In genomic region chr7:376306-376969, GRCh38 we compare ENCODE assay signal across 14 cellular contexts.
DNase-seq lines count a peak whose midpoint lies in the region; ATAC-seq and TF ChIP-seq lines count a peak whose summit lies in the region.
"Had no signal": no experiment of that assay in that cellular context is flagged by ENCODE, and none has a peak within 500 bp of the region (broad histone marks: within the 10 kb centered on the region; RNA-seq: fewer than 3 reads in every experiment).

No MANE protein-coding gene starts in this region.

- H3K27me3 ChIP-seq in mammary epithelial cell (ENCODE audit: insufficient read depth, low read length) (no peaks in the 10 kb centered on the region), right lobe of liver (no peaks in the 10 kb centered on the region), tibial artery (peaks cover 0 to 39% of the 10 kb centered on the region in 2 donors)

- no peak overlapping the region for H3K9ac ChIP-seq in mammary epithelial cell (ENCODE audit: insufficient read depth, low read length)

- peak overlapping the region; percentile 74 for H3K4me2 ChIP-seq in mammary epithelial cell (ENCODE audit: insufficient read depth, low read depth, low read length)

- peak overlapping the region; percentile 93 for H2AFZ ChIP-seq in mammary epithelial cell (ENCODE audit: low read depth, low read length)

- no peaks in the 10 kb centered on the region for H3K79me2 ChIP-seq in mammary epithelial cell (ENCODE audit: insufficient read depth, low read length)

- BruUV-seq in mammary epithelial cell (replicated peaks; lab: Mats Ljungman, UMichigan) = no TSS peak

- H3K27ac ChIP-seq in mammary epithelial cell (ENCODE audit: insufficient read depth, low read depth, low read length) (no peak overlapping the region), right lobe of liver (no peak overlapping the region), tibial artery (no peak overlapping the region), substantia nigra (ENCODE audit: low read depth, low read length, poor library complexity, severe bottlenecking) (no peak overlapping the region)

- dilution Hi-C loops in mammary epithelial cell (cut with HindIII; ENCODE audit: low sequenced_read_pairs) = no loop called here

- in situ Hi-C loops in mammary epithelial cell (cut with MboI; ENCODE audit: low sequenced_read_pairs in 2 of 2) = no loop called here

- DNase-seq in activated T-cell treated with anti-CD3 and anti-CD28 coated beads, Interleukin-2, amount 50 U/mL, for 1 hour = peak; percentile 13
- DNase-seq in activated T-cell treated with anti-CD3 and anti-CD28 coated beads for 4 hours = no peak
- peak; percentile 32 for DNase-seq in mammary epithelial cell
- DNase-seq in right lobe of liver = peak; percentile 17 to 51 (median 31)
- peak; percentile 10 to 60 for DNase-seq in tibial artery
- DNase-seq in NCI-H1417 (lab: John Stamatoyannopoulos, UW) = no peak
- DNase-seq in substantia nigra (lab: John Stamatoyannopoulos, UW) = no peak
- DNase-seq: ACHN; cerebellar nuclear complex; NCI-H2029 treated with DMSO at 0.1 percent for 48 hours; retina; stimulated activated CD4-positive, alpha-beta T cell treated with anti-CD3 and anti-CD28 coated beads, Interleukin-2, amount 100 ng/mL, for 48 hours had no signal

- H3K4me3 ChIP-seq in mammary epithelial cell (replicated peaks in 1 of 3; ENCODE audit: insufficient read depth in 1 of 3, low read depth in 2 of 3, low read length in 3 of 3) (no peak overlapping the region), right lobe of liver (no peak overlapping the region), tibial artery (no peak overlapping the region)

- H3K9me3 ChIP-seq in mammary epithelial cell (replicated peaks; ENCODE audit: insufficient read depth, low read length) (no peaks in the 10 kb centered on the region), right lobe of liver (no peaks in the 10 kb centered on the region), tibial artery (no peaks in the 10 kb centered on the region)

- no peak for TF ChIP-seq CTCF in mammary epithelial cell (conservative IDR thresholded peaks at IDR 0.05 in 1 of 2, IDR thresholded peaks at IDR 0.05 in 1 of 2; ENCODE audit: extremely low read depth in 1 of 2, insufficient read depth in 1 of 2, low read depth in 1 of 2, low read length in 2 of 2)
- no peak for TF ChIP-seq CTCF in right lobe of liver (IDR thresholded peaks at IDR 0.05)
- no peak for TF ChIP-seq CTCF in tibial artery (IDR thresholded peaks at IDR 0.05)

- H3K36me3 ChIP-seq in mammary epithelial cell (ENCODE audit: insufficient read depth, low read length) = no peaks in the 10 kb centered on the region
- H3K36me3 ChIP-seq in right lobe of liver = no peaks in the 10 kb centered on the region
- H3K36me3 ChIP-seq in tibial artery = no peaks in the 10 kb centered on the region

- ATAC-seq in right lobe of liver (no peak), GM21619 (IDR thresholded peaks at IDR 0.05; ENCODE audit: unreplicated experiment) (no peak)
- ATAC-seq: activated naive CD4-positive, alpha-beta T cell treated with anti-CD3 and anti-CD28 coated beads, Interleukin-2, amount 50 U/mL, for 72 hours had no signal

- H4K20me1 ChIP-seq in mammary epithelial cell (ENCODE audit: insufficient read depth, low read length) = no peaks in the 10 kb centered on the region

- H3K4me1 ChIP-seq in mammary epithelial cell (ENCODE audit: insufficient read depth, low read length) = peaks cover 16% of the 10 kb centered on the region
- peaks cover 0 to 10% (median 0%) of the 10 kb centered on the region in 4 donors for H3K4me1 ChIP-seq in right lobe of liver
- H3K4me1 ChIP-seq in tibial artery = peaks cover 0 to 15% (median 7%) of the 10 kb centered on the region in 4 donors

- TF ChIP-seq POLR2A in right lobe of liver (IDR thresholded peaks at IDR 0.05) = no peak

- CTCF ChIA-PET in mammary epithelial cell (lab: Charles Lee; ENCODE audit: low non-redundant PET) = no interaction called here

- 16% methylated on average over 14 of the region's 36 CpGs for WGBS in mammary epithelial cell (ENCODE audit: low coverage, missing lambda C conversion rate)
- whole genome bisulfite sequencing in right lobe of liver (ENCODE audit: insufficient coverage, low coverage, low lambda C conversion rate, missing lambda C conversion rate) = 77% methylated on average over 8 of the region's 36 CpGs

- intact Hi-C loops in mammary epithelial cell (cut with micrococcal nuclease) = no loop called here
- intact Hi-C loops in right lobe of liver (cut with DNase I) = no loop called here
- intact Hi-C loops in tibial artery (cut with DNase I; ENCODE audit: low total_unique reads) = no loop called here

Comparison
In these comparisons a context has a peak if more than half of its experiments do, and no peak if none do; other contexts are left out.
1. DNase-seq: peak in activated T-cell treated with anti-CD3 and anti-CD28 coated beads, Interleukin-2, amount 50 U/mL, for 1 hour (single experiment), mammary epithelial cell (single experiment), right lobe of liver (3 of 3) and tibial artery (2 of 2); none in activated T-cell treated with anti-CD3 and anti-CD28 coated beads for 4 hours (single experiment), NCI-H1417 (0 of 3) and substantia nigra (0 of 49).